In genomic region chrX:15913161-15913560, GRCh38 we compare ENCODE assay signal across 16 cellular contexts. TPM values are rescaled to one million over a fixed set of nuclear protein-coding genes. Genes with fewer than 3 reads are reported as not detected.
A peak's percentile ranks its signal among the peaks of the same experiment; 100 is the strongest.
DNase-seq lines count a peak whose midpoint lies in the region; ATAC-seq, FAIRE-seq and TF ChIP-seq lines count a peak whose summit lies in the region.
"Had no signal": no experiment of that assay in that cellular context is flagged by ENCODE, and none has a peak within 500 bp of the region (broad histone marks: within the 10 kb centered on the region; RNA-seq: fewer than 3 reads in every experiment).

No MANE protein-coding gene starts in this region.

- FAIRE-seq in D721Med (lab: Jason Lieb, UNC), result no peak
- FAIRE-seq: A549 had no signal

- H3K27ac ChIP-seq in SJCRH30, result no peak overlapping the region
- H3K27ac ChIP-seq: A549, C4-2B, SJSA1 had no signal

- H3K4me1 ChIP-seq in SJCRH30, result no peaks in the 10 kb centered on the region
- H3K4me1 ChIP-seq: A549, SJSA1 had no signal

- H3K36me3 ChIP-seq in SJCRH30, result no peaks in the 10 kb centered on the region
- H3K36me3 ChIP-seq: SJSA1 had no signal

- DNase-seq in D721Med (ENCODE audit: insufficient read length, low spot score) (no peak), NCI-H2171 treated with DMSO at 0.1 percent for 48 hours (lab: John Stamatoyannopoulos, UW) (peak; percentile 81), SJCRH30 (peak; percentile 4 to 11), fibroblast of mammary gland (ENCODE audit: low read depth) (peak; percentile 2), left lobe of liver (ENCODE audit: low spot score) (no peak)
- no peak for DNase-seq in stimulated activated CD4-positive, alpha-beta T cell treated with anti-CD3 and anti-CD28 coated beads, Interleukin-4, amount 100 ng/mL, for 4 hours
- DNase-seq: DMS53, HCEC 1CT, NCI-H1930, PC-3, SW 1271 had no signal

- no peak overlapping the region for H3K4me3 ChIP-seq in SJCRH30
- H3K4me3 ChIP-seq in fibroblast of mammary gland (ENCODE audit: control insufficient read depth, low read depth, low read length), result no peak overlapping the region
- H3K4me3 ChIP-seq: A549, SJSA1 had no signal

- TF ChIP-seq CTCF in D721Med (IDR thresholded peaks at IDR 0.05; ENCODE audit: insufficient read depth, missing control alignments), result peak; percentile 24
- TF ChIP-seq CTCF in fibroblast of mammary gland (conservative IDR thresholded peaks at IDR 0.05; ENCODE audit: control insufficient read depth, insufficient read depth, low read depth, low read length), result no peak

- H3K9me3 ChIP-seq in SJCRH30 (replicated peaks), result no peaks in the 10 kb centered on the region
- H3K9me3 ChIP-seq: A549, SJSA1 had no signal

- ATAC-seq in HG02759 (IDR thresholded peaks at IDR 0.05; ENCODE audit: unreplicated experiment) (no peak), HG02798 (IDR thresholded peaks at IDR 0.05; ENCODE audit: poor library complexity, unreplicated experiment) (no peak), left lobe of liver (no peak)
- ATAC-seq: A549, PC-3 had no signal

- no peaks in the 10 kb centered on the region for H3K27me3 ChIP-seq in SJCRH30
- H3K27me3 ChIP-seq: SJSA1 had no signal

RNA-seq across cellular contexts. Expression of gene AP1S2, which starts 58.5 kb away (rescaled TPM):
- total RNA-seq in SJCRH30 (2014; rRNA removed; shearing (Covaris generic)), result 205 and 230 TPM in 2 replicates
- 3.9 TPM for total RNA-seq in left lobe of liver

Comparison
In these comparisons a context has a peak if more than half of its experiments do, and no peak if none do; other contexts are left out.
1. DNase-seq: peak in NCI-H2171 treated with DMSO at 0.1 percent for 48 hours (single experiment), SJCRH30 (2 of 2) and fibroblast of mammary gland (single experiment); none in D721Med (single experiment), stimulated activated CD4-positive, alpha-beta T cell treated with anti-CD3 and anti-CD28 coated beads, Interleukin-4, amount 100 ng/mL, for 4 hours (0 of 2) and left lobe of liver (single experiment).
2. RNA of gene AP1S2, which starts 58.5 kb away (total RNA-seq): 205 to 230 TPM in SJCRH30; 3.9 TPM in left lobe of liver (single experiment); every median in the first group is over 10 times any median in the second.